ENCODE assay signal across 8 cellular contexts in the genomic region with DNA sequence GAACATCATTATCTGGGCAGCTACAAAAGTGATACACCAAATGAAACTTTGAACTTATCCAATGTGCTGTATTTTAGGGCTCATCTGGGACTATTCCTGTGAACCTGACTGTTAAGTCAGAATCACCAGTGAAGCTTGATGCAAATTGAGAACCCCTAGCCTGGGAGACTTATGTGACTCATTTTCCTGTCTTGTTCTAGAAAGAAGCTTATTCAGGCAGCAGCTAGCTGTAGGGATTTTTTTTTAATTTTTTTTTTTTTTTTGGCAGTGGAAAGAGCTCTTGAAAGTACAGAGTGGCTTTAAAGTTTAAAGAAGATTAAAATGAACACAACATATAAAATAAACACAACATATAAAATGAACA.
A peak's percentile ranks its signal among the peaks of the same experiment; 100 is the strongest.
DNase-seq lines count a peak whose midpoint lies in the region; ATAC-seq and TF ChIP-seq lines count a peak whose summit lies in the region.

No MANE protein-coding gene starts in this region.

- no peaks in the 10 kb centered on the region for H3K27me3 Mint-ChIP-seq in type B pancreatic cell

- no peaks in the 10 kb centered on the region for H3K9me3 Mint-ChIP-seq in type B pancreatic cell

- no peak for TF ChIP-seq CTCF in AG04450 (IDR thresholded peaks at IDR 0.05; ENCODE audit: low read depth, low read length)
- TF ChIP-seq CTCF in brain microvascular endothelial cell (IDR thresholded peaks at IDR 0.05; ENCODE audit: low read depth, low read length, missing control alignments), result no peak
- no peak for TF ChIP-seq CTCF in type B pancreatic cell (conservative IDR thresholded peaks at IDR 0.05)

- peak; percentile 32 for ATAC-seq in GM19351 (IDR thresholded peaks at IDR 0.05; ENCODE audit: unreplicated experiment)

- H3K27ac ChIP-seq in AG04450 (ENCODE audit: low read depth, low read length) (no peak overlapping the region), HUES48 (ENCODE audit: low read depth, low read length) (peak overlapping the region; percentile 75), brain microvascular endothelial cell (peak overlapping the region; percentile 29)

- H3K27me3 ChIP-seq in AG04450 (ENCODE audit: control insufficient read depth, insufficient read depth, low read length) (no peaks in the 10 kb centered on the region), HUES48 (ENCODE audit: control insufficient read depth, insufficient read depth, low read length) (peaks cover 2% of the 10 kb centered on the region), brain microvascular endothelial cell (replicated peaks) (no peaks in the 10 kb centered on the region)

- no peak overlapping the region for H3K4me3 ChIP-seq in AG04450 (ENCODE audit: low read depth, low read length)
- no peak overlapping the region for H3K4me3 ChIP-seq in HUES48 (ENCODE audit: low read depth, low read length)
- no peak overlapping the region for H3K4me3 ChIP-seq in brain microvascular endothelial cell (ENCODE audit: low read depth, low read length)

- H3K36me3 ChIP-seq in HUES48 (ENCODE audit: control insufficient read depth, insufficient read depth, low read length) (no peaks in the 10 kb centered on the region), brain microvascular endothelial cell (replicated peaks) (no peaks in the 10 kb centered on the region)

- H3K27ac Mint-ChIP-seq in type B pancreatic cell, result no peak overlapping the region

- DNase-seq in AG04450 (ENCODE audit: low read depth, low spot score), result peak; percentile 29
- peak; percentile 74 for DNase-seq in brain microvascular endothelial cell
- peak; percentile 57 for DNase-seq in pulmonary artery endothelial cell (ENCODE audit: low read depth, low spot score)
- DNase-seq in type B pancreatic cell (ENCODE audit: extremely low spot score, unreplicated experiment), result no peak
- no peak for DNase-seq in SW 1271 (lab: John Stamatoyannopoulos, UW)
- no peak for DNase-seq in KG1 (lab: John Stamatoyannopoulos, UW)

- H3K4me1 ChIP-seq in HUES48 (ENCODE audit: control insufficient read depth, insufficient read depth, low read length), result peaks cover 22% of the 10 kb centered on the region; the same call in 1 of the 2 replicates

- no peaks in the 10 kb centered on the region for H3K36me3 Mint-ChIP-seq in type B pancreatic cell

- H3K4me3 Mint-ChIP-seq in type B pancreatic cell, result no peak overlapping the region

- peaks cover 19% of the 10 kb centered on the region for H3K4me1 Mint-ChIP-seq in type B pancreatic cell (ENCODE audit: unreplicated experiment)

- in situ Hi-C loops in brain microvascular endothelial cell (cut with HindIII; ENCODE audit: low pct_ligation_motif_present, low sequenced_read_pairs), result no loop called here

- POLR2A ChIA-PET in AG04450 (lab: Yijun Ruan, JAX), result interaction anchor here (0.9 kb wide), 1 partner anchor 28 kb away, joined by 4 read pairs; no protein-coding TSS in a partner anchor

- no peak overlapping the region for H3K9ac ChIP-seq in HUES48 (ENCODE audit: low read depth, low read length)

- CTCF ChIA-PET in AG04450 (lab: Charles Lee), result interaction anchor here (0.7 to 2.5 kb wide), 3 partner anchors 137 to 287 kb away, joined by 3 to 18 read pairs (median 10); a partner anchor contains a TSS

- H3K9me3 ChIP-seq in AG04450 (ENCODE audit: control insufficient read depth, insufficient read depth, low read length) (no peaks in the 10 kb centered on the region), HUES48 (ENCODE audit: control insufficient read depth, insufficient read depth, low read length) (no peaks in the 10 kb centered on the region)

Comparison
In these comparisons a context has a peak if more than half of its experiments do, and no peak if none do; other contexts are left out.
1. DNase-seq: peak in AG04450 (single experiment), brain microvascular endothelial cell (single experiment) and pulmonary artery endothelial cell (single experiment); none in type B pancreatic cell (single experiment), SW 1271 (0 of 2) and KG1 (single experiment).